Comparison of ENCODE assay signal across 27 cellular contexts in the genomic region with DNA sequence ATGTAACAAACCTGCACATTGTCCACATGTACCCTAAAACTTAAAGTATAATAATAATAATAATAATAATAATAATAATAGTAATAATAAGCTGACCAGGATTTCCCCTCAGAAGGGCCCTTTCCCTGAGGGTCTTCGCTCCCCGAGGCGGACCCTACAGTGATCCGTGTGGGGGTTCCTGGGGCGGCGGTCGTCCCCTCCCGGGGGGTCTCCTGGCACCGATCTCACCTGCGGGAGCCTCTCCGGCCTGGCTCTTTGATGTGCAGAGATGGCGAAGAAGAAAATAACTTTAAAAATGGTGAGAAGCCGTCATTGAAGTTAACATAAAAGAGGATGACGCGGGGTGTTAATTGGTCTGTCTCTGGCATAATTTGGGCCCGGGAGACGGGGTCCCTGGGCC.
"Had no signal": no experiment of that assay in that cellular context is flagged by ENCODE, and none has a peak within 500 bp of the region (broad histone marks: within the 10 kb centered on the region; RNA-seq: fewer than 3 reads in every experiment).

No MANE protein-coding gene starts in this region.

- H3K27ac ChIP-seq: brain microvascular endothelial cell, KMS-11, SJCRH30, SK-N-MC, WERI-Rb-1 had no signal

- H3K4me3 Mint-ChIP-seq: activated CD4-positive, alpha-beta memory T cell treated with anti-CD3 and anti-CD28 coated beads, Interleukin-2, amount 10 ng/mL, durations not matched to agents 7 days and 5 days; activated naive CD8-positive, alpha-beta T cell treated with anti-CD3 and anti-CD28 coated beads for 36 hours; activated T-cell treated with anti-CD3 and anti-CD28 coated beads, Interleukin-2, amount 50 U/mL, for 72 hours; activated T-helper 17 cell treated with anti-CD3 and anti-CD28 coated beads, Interleukin-2, amount 50 U/mL, for 72 hours had no signal

- H3K4me1 ChIP-seq: SJCRH30 had no signal

- DNase-seq: activated CD4-positive, alpha-beta memory T cell treated with anti-CD3 and anti-CD28 coated beads, Interleukin-2, amount 10 ng/mL, durations not matched to agents 7 days and 5 days; activated CD4-positive, alpha-beta T cell treated with anti-CD3 and anti-CD28 coated beads for 1 hour; activated CD4-positive, alpha-beta T cell treated with anti-CD3 and anti-CD28 coated beads for 48 hours; activated CD4-positive, CD25-positive, alpha-beta regulatory T cell; activated CD8-positive, alpha-beta memory T cell treated with anti-CD3 and anti-CD28 coated beads for 24 hours; activated effector memory CD4-positive, alpha-beta T cell treated with anti-CD3 and anti-CD28 coated beads, Interleukin-2, amount 50 U/mL, for 16 hours; activated naive CD4-positive, alpha-beta T cell; activated naive CD4-positive, alpha-beta T cell treated with anti-CD3 and anti-CD28 coated beads, Interleukin-2, amount 50 U/mL, for 16 hours; activated naive CD8-positive, alpha-beta T cell treated with anti-CD3 and anti-CD28 coated beads for 36 hours; activated T-cell treated with anti-CD3 and anti-CD28 coated beads, Interleukin-2, amount 50 U/mL, for 1 hour; activated T-cell treated with anti-CD3 and anti-CD28 coated beads, Interleukin-2, amount 50 U/mL, for 72 hours; amniotic stem cell; brain microvascular endothelial cell; NCI-H1105 treated with DMSO at 0.1 percent for 48 hours; NCI-H1436; NCI-H1694; NCI-H1930; NCI-H2081 treated with DMSO at 0.1 percent for 48 hours; NCI-H226; NCI-H524 treated with DMSO at 0.1 percent for 48 hours; SHP77; SJCRH30; T1000; WERI-Rb-1 had no signal

- H3K9me3 ChIP-seq: SJCRH30 had no signal

- H3K36me3 ChIP-seq: brain microvascular endothelial cell, SJCRH30, WERI-Rb-1 had no signal

- H3K4me1 Mint-ChIP-seq: activated naive CD8-positive, alpha-beta T cell treated with anti-CD3 and anti-CD28 coated beads for 36 hours had no signal

- H3K4me3 ChIP-seq: SJCRH30, SK-N-MC had no signal

- H3K4me2 ChIP-seq: KMS-11 had no signal

- H3K27me3 Mint-ChIP-seq: activated CD4-positive, alpha-beta memory T cell treated with anti-CD3 and anti-CD28 coated beads, Interleukin-2, amount 10 ng/mL, durations not matched to agents 7 days and 5 days had no signal

- H3K27ac Mint-ChIP-seq: activated CD4-positive, alpha-beta memory T cell treated with anti-CD3 and anti-CD28 coated beads, Interleukin-2, amount 10 ng/mL, durations not matched to agents 7 days and 5 days; activated naive CD8-positive, alpha-beta T cell treated with anti-CD3 and anti-CD28 coated beads for 36 hours; activated T-cell treated with anti-CD3 and anti-CD28 coated beads, Interleukin-2, amount 50 U/mL, for 72 hours; activated T-helper 17 cell treated with anti-CD3 and anti-CD28 coated beads, Interleukin-2, amount 50 U/mL, for 72 hours had no signal

- H3K9ac ChIP-seq: KMS-11 had no signal

- H3K27me3 ChIP-seq: brain microvascular endothelial cell, SJCRH30 had no signal
